26 cellular contexts compared by ENCODE assay signal in genomic region chr17:43104665-43105064, GRCh38.
"Had no signal": no experiment of that assay in that cellular context is flagged by ENCODE, and none has a peak within 500 bp of the region (broad histone marks: within the 10 kb centered on the region; RNA-seq: fewer than 3 reads in every experiment).

No MANE protein-coding gene starts in this region.

- H3K9me3 ChIP-seq: neutrophil, pancreas, prostate gland, right atrium auricular region, right lobe of liver, sigmoid colon, stomach, thoracic aorta, thyroid gland, tibial nerve, upper lobe of left lung, uterus had no signal

- ATAC-seq: naive thymus-derived CD8-positive, alpha-beta T cell; natural killer cell treated with Interleukin-12 subunit alpha and Interleukin-12 subunit beta and Interleukin-15 and Interleukin-18, amount 100 ng/mL, for 72 hours; pancreas; right lobe of liver; stimulated activated effector memory CD8-positive, alpha-beta T cell treated with anti-CD3 and anti-CD28 coated beads, Interleukin-12 subunit alpha, Interleukin-12 subunit beta, amount 100 ng/mL, for 72 hours; stimulated activated naive B cell treated with anti-CD40 and anti-IgM and Interleukin-4, amounts not matched to agents 10 μg/mL and 1 μg/mL and 100 μg/mL, for 72 hours had no signal

- H3K36me3 ChIP-seq: pancreas, prostate gland, right atrium auricular region, right lobe of liver, sigmoid colon, thoracic aorta, thyroid gland, uterus had no signal

- H3K27me3 ChIP-seq: neutrophil, pancreas, right atrium auricular region, right lobe of liver, sigmoid colon, stomach, thyroid gland, tibial nerve, upper lobe of left lung, uterus had no signal

- H3K4me3 ChIP-seq: pancreas, prostate gland, right atrium auricular region, right lobe of liver, sigmoid colon, stomach, thoracic aorta, thyroid gland, tibial nerve, upper lobe of left lung, uterus had no signal

- FAIRE-seq: pancreas, small intestine had no signal

- H3K4me1 ChIP-seq: pancreas, prostate gland, right atrium auricular region, right lobe of liver, sigmoid colon, stomach, tibial nerve, upper lobe of left lung, uterus had no signal

- DNase-seq: naive thymus-derived CD8-positive, alpha-beta T cell; nephron progenitor cell; nucleus accumbens; pancreas; retina; right lobe of liver; sigmoid colon; small intestine; stimulated activated CD4-positive, alpha-beta T cell treated with anti-CD3 and anti-CD28 coated beads, Interleukin-15, amount 100 ng/mL, for 24 hours; stimulated activated CD4-positive, alpha-beta T cell treated with anti-CD3 and anti-CD28 coated beads, Interleukin-2, amount 100 ng/mL, for 24 hours; stimulated activated CD4-positive, alpha-beta T cell treated with anti-CD3 and anti-CD28 coated beads, Interleukin-2, amount 100 ng/mL, for 48 hours; stimulated activated CD4-positive, alpha-beta T cell treated with anti-CD3 and anti-CD28 coated beads, Interleukin-4, amount 100 ng/mL, for 24 hours; stimulated activated naive B cell treated with anti-CD40 and anti-IgM and Interleukin-4, amounts not matched to agents 10 μg/mL and 1 μg/mL and 100 μg/mL, for 72 hours; stimulated activated naive CD4-positive, alpha-beta T cell treated with Interleukin-2 at 50 U/mL for 16 hours; stomach; thyroid gland; trophoblast cell; upper lobe of left lung; uterus had no signal

- H3K27ac ChIP-seq: neutrophil, pancreas, prostate gland, right atrium auricular region, right lobe of liver, sigmoid colon, stomach, thoracic aorta, thyroid gland, tibial nerve, upper lobe of left lung, uterus had no signal
